16 cellular contexts compared by ENCODE assay signal in genomic region chr12:123071401-123072304, GRCh38.
A peak's percentile ranks its signal among the peaks of the same experiment; 100 is the strongest.
DNase-seq lines count a peak whose midpoint lies in the region; ATAC-seq and TF ChIP-seq lines count a peak whose summit lies in the region.
"Had no signal": no experiment of that assay in that cellular context is flagged by ENCODE, and none has a peak within 500 bp of the region (broad histone marks: within the 10 kb centered on the region; RNA-seq: fewer than 3 reads in every experiment).

No MANE protein-coding gene starts in this region.

- peaks cover 36 to 83% (median 70%) of the 10 kb centered on the region in 7 donors for H3K4me1 Mint-ChIP-seq in naive thymus-derived CD4-positive, alpha-beta T cell

- H3K9me2 ChIP-seq in Karpas-422 (replicated peaks; ENCODE audit: insufficient read depth, low read length): no peaks in the 10 kb centered on the region

- CTCF ChIA-PET in naive thymus-derived CD4-positive, alpha-beta T cell (lab: Charles Lee): no interaction called here

- H3K27ac Mint-ChIP-seq in naive thymus-derived CD4-positive, alpha-beta T cell: peak overlapping the region in 5 of 9 donors; percentile 2 to 79 (median 61)
- H3K27ac Mint-ChIP-seq: activated T-cell treated with anti-CD3 and anti-CD28 coated beads, Interleukin-2, amount 50 U/mL, for 72 hours; IgD-negative memory B cell had no signal

- no peak for TF ChIP-seq POLR2A in uterus (IDR thresholded peaks at IDR 0.05)

- peaks cover 0 to 3% (median 0%) of the 10 kb centered on the region in 5 donors for H3K36me3 Mint-ChIP-seq in naive thymus-derived CD4-positive, alpha-beta T cell
- H3K36me3 Mint-ChIP-seq: IgD-negative memory B cell had no signal

- H3K27me3 Mint-ChIP-seq in naive thymus-derived CD4-positive, alpha-beta T cell: no peaks in the 10 kb centered on the region
- H3K27me3 Mint-ChIP-seq: IgD-negative memory B cell had no signal

- TF ChIP-seq CTCF in uterus (IDR thresholded peaks at IDR 0.05): no peak

- H2AFZ ChIP-seq in Karpas-422 (ENCODE audit: low read length): no peak overlapping the region

- H3K9me3 Mint-ChIP-seq in naive thymus-derived CD4-positive, alpha-beta T cell: no peaks in the 10 kb centered on the region
- H3K9me3 Mint-ChIP-seq: activated T-cell treated with anti-CD3 and anti-CD28 coated beads, Interleukin-2, amount 50 U/mL, for 72 hours; IgD-negative memory B cell had no signal

- DNase-seq in NCI-H2107 treated with DMSO at 0.1 percent for 48 hours (lab: John Stamatoyannopoulos, UW; ENCODE audit: unreplicated experiment) (peak; percentile 46), NCI-H2107 (lab: John Stamatoyannopoulos, UW) (no peak), fibroblast of gingiva (ENCODE audit: low read depth) (peak; percentile 48), uterus (peak in 1 of 2 donors; percentile 67), Karpas-422 (no peak), H7 (no peak)
- no peak for DNase-seq in naive thymus-derived CD4-positive, alpha-beta T cell
- DNase-seq: activated CD4-positive, alpha-beta T cell treated with anti-CD3 and anti-CD28 coated beads for 4 hours; activated T-cell treated with anti-CD3 and anti-CD28 coated beads, Interleukin-2, amount 50 U/mL, for 72 hours; colonic mucosa; mesendoderm; SIG-M5; stimulated activated CD4-positive, alpha-beta T cell treated with anti-CD3 and anti-CD28 coated beads, Interleukin-4, amount 100 ng/mL, for 1 hour; T-helper 9 cell had no signal

- H3K4me3 ChIP-seq in naive thymus-derived CD4-positive, alpha-beta T cell (ENCODE audit: low read length): no peak overlapping the region
- H3K4me3 ChIP-seq in uterus (no peak overlapping the region), Karpas-422 (ENCODE audit: low read length) (no peak overlapping the region), H7 (ENCODE audit: insufficient read depth, low read depth, low read length) (no peak overlapping the region)
- H3K4me3 ChIP-seq: colonic mucosa had no signal

- no peaks in the 10 kb centered on the region for H3K9me3 ChIP-seq in naive thymus-derived CD4-positive, alpha-beta T cell (ENCODE audit: control insufficient read depth in 2 of 3, low read length in 3 of 3)
- H3K9me3 ChIP-seq in uterus (no peaks in the 10 kb centered on the region), Karpas-422 (ENCODE audit: low read length) (no peaks in the 10 kb centered on the region)
- H3K9me3 ChIP-seq: colonic mucosa had no signal

- no peaks in the 10 kb centered on the region for H3K27me3 ChIP-seq in naive thymus-derived CD4-positive, alpha-beta T cell (ENCODE audit: control insufficient read depth in 2 of 2, insufficient read depth in 2 of 2, low read length in 2 of 2)
- H3K27me3 ChIP-seq in uterus: no peaks in the 10 kb centered on the region
- no peaks in the 10 kb centered on the region for H3K27me3 ChIP-seq in Karpas-422 (ENCODE audit: low read length)
- H3K27me3 ChIP-seq in H7 (ENCODE audit: control insufficient read depth, insufficient read depth, low read length): no peaks in the 10 kb centered on the region
- H3K27me3 ChIP-seq: colonic mucosa had no signal

- H3K27ac ChIP-seq in naive thymus-derived CD4-positive, alpha-beta T cell (ENCODE audit: low read depth, low read length): no peak overlapping the region
- H3K27ac ChIP-seq in uterus (peak overlapping the region; percentile 28 to 44), Karpas-422 (ENCODE audit: low read length) (no peak overlapping the region)
- H3K27ac ChIP-seq: colonic mucosa had no signal

- H3K4me2 ChIP-seq in Karpas-422 (ENCODE audit: low read depth, low read length, poor library complexity, severe bottlenecking): no peak overlapping the region

- ATAC-seq in naive thymus-derived CD4-positive, alpha-beta T cell: no peak
- ATAC-seq in GM21737 (IDR thresholded peaks at IDR 0.05; ENCODE audit: unreplicated experiment): no peak
- ATAC-seq: activated T-cell treated with anti-CD3 and anti-CD28 coated beads, Interleukin-2, amount 50 U/mL, for 72 hours had no signal

- H3K36me3 ChIP-seq in naive thymus-derived CD4-positive, alpha-beta T cell (ENCODE audit: control insufficient read depth in 2 of 3, insufficient read depth in 3 of 3, low read length in 3 of 3): no peaks in the 10 kb centered on the region
- H3K36me3 ChIP-seq in uterus (no peaks in the 10 kb centered on the region), Karpas-422 (ENCODE audit: insufficient read depth, low read length) (no peaks in the 10 kb centered on the region), H7 (replicated peaks; ENCODE audit: control insufficient read depth, insufficient read depth, low read length) (no peaks in the 10 kb centered on the region)
- H3K36me3 ChIP-seq: colonic mucosa had no signal

- no peak overlapping the region for H3K9ac ChIP-seq in Karpas-422 (ENCODE audit: low read length)

- intact Hi-C loops in naive thymus-derived CD4-positive, alpha-beta T cell (cut with micrococcal nuclease): no loop called here
- intact Hi-C loops in uterus (cut with DNase I; ENCODE audit: low total_unique reads): no loop called here

- no peaks in the 10 kb centered on the region for H4K20me1 ChIP-seq in Karpas-422 (ENCODE audit: insufficient read depth, low read depth, low read length)

- peaks cover 16 to 27% of the 10 kb centered on the region in 2 donors for H3K4me1 ChIP-seq in naive thymus-derived CD4-positive, alpha-beta T cell (ENCODE audit: control insufficient read depth in 2 of 2, insufficient read depth in 2 of 2, low read length in 2 of 2)
- H3K4me1 ChIP-seq in uterus (peaks cover 0 to 6% of the 10 kb centered on the region in 2 donors), Karpas-422 (ENCODE audit: low read length) (no peaks in the 10 kb centered on the region)

- peak overlapping the region in 2 of 10 donors; percentile 25 to 29 for H3K4me3 Mint-ChIP-seq in naive thymus-derived CD4-positive, alpha-beta T cell
- H3K4me3 Mint-ChIP-seq: activated T-cell treated with anti-CD3 and anti-CD28 coated beads, Interleukin-2, amount 50 U/mL, for 72 hours; IgD-negative memory B cell had no signal

- H3K79me2 ChIP-seq in Karpas-422 (ENCODE audit: low read length): no peaks in the 10 kb centered on the region

- POLR2A ChIA-PET in naive thymus-derived CD4-positive, alpha-beta T cell (lab: Charles Lee): interaction anchor here (0.5 to 1.9 kb wide), 5 partner anchors 31 to 161 kb away, joined by 3 to 5 read pairs (median 4); partner anchors contain the start of genes MPHOSPH9 and MTRFR

Comparison
In these comparisons a context has a peak if more than half of its experiments do, and no peak if none do; other contexts are left out.
1. DNase-seq: peak in NCI-H2107 treated with DMSO at 0.1 percent for 48 hours (single experiment) and fibroblast of gingiva (single experiment); none in NCI-H2107 (single experiment), naive thymus-derived CD4-positive, alpha-beta T cell (0 of 9), Karpas-422 (single experiment) and H7 (single experiment).
2. H3K27ac ChIP-seq: peak in uterus (2 of 2); none in naive thymus-derived CD4-positive, alpha-beta T cell (single experiment) and Karpas-422 (single experiment).